Comparison of ENCODE assay signal across 14 cellular contexts in genomic region chr4:25797136-25797535, GRCh38.
"Had no signal": no experiment of that assay in that cellular context is flagged by ENCODE, and none has a peak within 500 bp of the region (broad histone marks: within the 10 kb centered on the region; RNA-seq: fewer than 3 reads in every experiment).

No MANE protein-coding gene starts in this region.

- H3K9me3 ChIP-seq: right atrium auricular region, tibial artery, vagina had no signal

- H3K36me3 ChIP-seq: right atrium auricular region, tibial artery, vagina had no signal

- H3K27me3 ChIP-seq: hepatocyte, right atrium auricular region, tibial artery, vagina had no signal

- H3K27ac Mint-ChIP-seq: endodermal cell had no signal

- H2AFZ ChIP-seq: hepatocyte had no signal

- ATAC-seq: activated T-cell treated with anti-CD3 and anti-CD28 coated beads, Interleukin-2, amount 50 U/mL, for 4 hours had no signal

- H3K27ac ChIP-seq: hepatocyte, right atrium auricular region, tibial artery, vagina had no signal

- H3K4me1 ChIP-seq: right atrium auricular region, tibial artery, vagina had no signal

- H3K4me2 ChIP-seq: hepatocyte had no signal

- H3K79me2 ChIP-seq: hepatocyte had no signal

- H3K4me3 ChIP-seq: hepatocyte, right atrium auricular region, tibial artery, vagina had no signal

- H3K4me3 Mint-ChIP-seq: activated T-cell treated with anti-CD3 and anti-CD28 coated beads, Interleukin-2, amount 50 U/mL, for 4 hours; endodermal cell had no signal

- H3K9me3 Mint-ChIP-seq: activated T-cell treated with anti-CD3 and anti-CD28 coated beads, Interleukin-2, amount 50 U/mL, for 4 hours; endodermal cell had no signal

- DNase-seq: activated CD4-positive, alpha-beta T cell treated with anti-CD3 and anti-CD28 coated beads, Interleukin-2, amount 50 U/mL, for 4 hours; activated CD4-positive, CD25-positive, alpha-beta regulatory T cell treated with anti-CD3 and anti-CD28 coated beads, Interleukin-2, amount 50 U/mL, for 72 hours; activated gamma-delta T cell treated with Interleukin-2 at 50 U/mL for 16 hours; activated T-cell treated with anti-CD3 and anti-CD28 coated beads, Interleukin-2, amount 50 U/mL, for 4 hours; caudate nucleus; endodermal cell; erythroblast; kidney glomerular epithelial cell; small intestine; T-helper 9 cell; tibial artery had no signal
